Comparison of ENCODE assay signal across 1 cellular context in the genomic region with DNA sequence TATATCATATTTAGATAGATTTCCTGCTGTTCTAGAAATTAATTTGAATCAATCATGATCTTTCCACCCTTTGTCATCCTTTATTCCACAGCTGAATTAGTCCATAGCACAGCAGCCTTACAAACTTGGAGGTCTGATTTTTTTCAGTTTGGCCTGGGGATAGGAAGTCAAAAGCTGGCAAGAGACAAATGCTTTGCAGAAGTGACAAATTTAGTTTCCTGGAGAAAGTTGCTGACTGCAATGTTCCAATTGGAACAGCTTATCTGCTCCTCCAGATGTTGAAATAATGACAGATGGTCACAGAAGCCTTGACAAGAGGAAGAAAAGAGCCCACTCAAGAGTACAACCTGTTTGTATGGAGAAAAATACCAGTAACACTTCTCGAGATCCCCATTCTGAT.
TF ChIP-seq lines count a peak whose summit lies in the region.

No MANE protein-coding gene starts in this region.

TF ChIP-seq in H1, 55 proteins besides CTCF, POLR2A, EP300 and RAD21 (continued from another document):
- TF ChIP-seq, protein P1, sequence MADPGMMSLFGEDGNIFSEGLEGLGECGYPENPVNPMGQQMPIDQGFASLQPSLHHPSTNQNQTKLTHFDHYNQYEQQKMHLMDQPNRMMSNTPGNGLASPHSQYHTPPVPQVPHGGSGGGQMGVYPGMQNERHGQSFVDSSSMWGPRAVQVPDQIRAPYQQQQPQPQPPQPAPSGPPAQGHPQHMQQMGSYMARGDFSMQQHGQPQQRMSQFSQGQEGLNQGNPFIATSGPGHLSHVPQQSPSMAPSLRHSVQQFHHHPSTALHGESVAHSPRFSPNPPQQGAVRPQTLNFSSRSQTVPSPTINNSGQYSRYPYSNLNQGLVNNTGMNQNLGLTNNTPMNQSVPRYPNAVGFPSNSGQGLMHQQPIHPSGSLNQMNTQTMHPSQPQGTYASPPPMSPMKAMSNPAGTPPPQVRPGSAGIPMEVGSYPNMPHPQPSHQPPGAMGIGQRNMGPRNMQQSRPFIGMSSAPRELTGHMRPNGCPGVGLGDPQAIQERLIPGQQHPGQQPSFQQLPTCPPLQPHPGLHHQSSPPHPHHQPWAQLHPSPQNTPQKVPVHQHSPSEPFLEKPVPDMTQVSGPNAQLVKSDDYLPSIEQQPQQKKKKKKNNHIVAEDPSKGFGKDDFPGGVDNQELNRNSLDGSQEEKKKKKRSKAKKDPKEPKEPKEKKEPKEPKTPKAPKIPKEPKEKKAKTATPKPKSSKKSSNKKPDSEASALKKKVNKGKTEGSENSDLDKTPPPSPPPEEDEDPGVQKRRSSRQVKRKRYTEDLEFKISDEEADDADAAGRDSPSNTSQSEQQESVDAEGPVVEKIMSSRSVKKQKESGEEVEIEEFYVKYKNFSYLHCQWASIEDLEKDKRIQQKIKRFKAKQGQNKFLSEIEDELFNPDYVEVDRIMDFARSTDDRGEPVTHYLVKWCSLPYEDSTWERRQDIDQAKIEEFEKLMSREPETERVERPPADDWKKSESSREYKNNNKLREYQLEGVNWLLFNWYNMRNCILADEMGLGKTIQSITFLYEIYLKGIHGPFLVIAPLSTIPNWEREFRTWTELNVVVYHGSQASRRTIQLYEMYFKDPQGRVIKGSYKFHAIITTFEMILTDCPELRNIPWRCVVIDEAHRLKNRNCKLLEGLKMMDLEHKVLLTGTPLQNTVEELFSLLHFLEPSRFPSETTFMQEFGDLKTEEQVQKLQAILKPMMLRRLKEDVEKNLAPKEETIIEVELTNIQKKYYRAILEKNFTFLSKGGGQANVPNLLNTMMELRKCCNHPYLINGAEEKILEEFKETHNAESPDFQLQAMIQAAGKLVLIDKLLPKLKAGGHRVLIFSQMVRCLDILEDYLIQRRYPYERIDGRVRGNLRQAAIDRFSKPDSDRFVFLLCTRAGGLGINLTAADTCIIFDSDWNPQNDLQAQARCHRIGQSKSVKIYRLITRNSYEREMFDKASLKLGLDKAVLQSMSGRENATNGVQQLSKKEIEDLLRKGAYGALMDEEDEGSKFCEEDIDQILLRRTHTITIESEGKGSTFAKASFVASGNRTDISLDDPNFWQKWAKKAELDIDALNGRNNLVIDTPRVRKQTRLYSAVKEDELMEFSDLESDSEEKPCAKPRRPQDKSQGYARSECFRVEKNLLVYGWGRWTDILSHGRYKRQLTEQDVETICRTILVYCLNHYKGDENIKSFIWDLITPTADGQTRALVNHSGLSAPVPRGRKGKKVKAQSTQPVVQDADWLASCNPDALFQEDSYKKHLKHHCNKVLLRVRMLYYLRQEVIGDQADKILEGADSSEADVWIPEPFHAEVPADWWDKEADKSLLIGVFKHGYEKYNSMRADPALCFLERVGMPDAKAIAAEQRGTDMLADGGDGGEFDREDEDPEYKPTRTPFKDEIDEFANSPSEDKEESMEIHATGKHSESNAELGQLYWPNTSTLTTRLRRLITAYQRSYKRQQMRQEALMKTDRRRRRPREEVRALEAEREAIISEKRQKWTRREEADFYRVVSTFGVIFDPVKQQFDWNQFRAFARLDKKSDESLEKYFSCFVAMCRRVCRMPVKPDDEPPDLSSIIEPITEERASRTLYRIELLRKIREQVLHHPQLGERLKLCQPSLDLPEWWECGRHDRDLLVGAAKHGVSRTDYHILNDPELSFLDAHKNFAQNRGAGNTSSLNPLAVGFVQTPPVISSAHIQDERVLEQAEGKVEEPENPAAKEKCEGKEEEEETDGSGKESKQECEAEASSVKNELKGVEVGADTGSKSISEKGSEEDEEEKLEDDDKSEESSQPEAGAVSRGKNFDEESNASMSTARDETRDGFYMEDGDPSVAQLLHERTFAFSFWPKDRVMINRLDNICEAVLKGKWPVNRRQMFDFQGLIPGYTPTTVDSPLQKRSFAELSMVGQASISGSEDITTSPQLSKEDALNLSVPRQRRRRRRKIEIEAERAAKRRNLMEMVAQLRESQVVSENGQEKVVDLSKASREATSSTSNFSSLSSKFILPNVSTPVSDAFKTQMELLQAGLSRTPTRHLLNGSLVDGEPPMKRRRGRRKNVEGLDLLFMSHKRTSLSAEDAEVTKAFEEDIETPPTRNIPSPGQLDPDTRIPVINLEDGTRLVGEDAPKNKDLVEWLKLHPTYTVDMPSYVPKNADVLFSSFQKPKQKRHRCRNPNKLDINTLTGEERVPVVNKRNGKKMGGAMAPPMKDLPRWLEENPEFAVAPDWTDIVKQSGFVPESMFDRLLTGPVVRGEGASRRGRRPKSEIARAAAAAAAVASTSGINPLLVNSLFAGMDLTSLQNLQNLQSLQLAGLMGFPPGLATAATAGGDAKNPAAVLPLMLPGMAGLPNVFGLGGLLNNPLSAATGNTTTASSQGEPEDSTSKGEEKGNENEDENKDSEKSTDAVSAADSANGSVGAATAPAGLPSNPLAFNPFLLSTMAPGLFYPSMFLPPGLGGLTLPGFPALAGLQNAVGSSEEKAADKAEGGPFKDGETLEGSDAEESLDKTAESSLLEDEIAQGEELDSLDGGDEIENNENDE (IDR thresholded peaks at IDR 0.05; ENCODE audit: insufficient replicate concordance, low read length), result no peak
- TF ChIP-seq KDM4A (IDR thresholded peaks at IDR 0.05; ENCODE audit: low read depth, low read length, severe bottlenecking) (no peak), TAF1 (IDR thresholded peaks at IDR 0.05; ENCODE audit: low read depth, low read length) (no peak), TCF12 (IDR thresholded peaks at IDR 0.05; ENCODE audit: low read depth, low read length) (no peak), SUZ12 (IDR thresholded peaks at IDR 0.05; ENCODE audit: low read length) (no peak), PHF8 (conservative IDR thresholded peaks at IDR 0.05; ENCODE audit: low read depth, low read length) (no peak), FOSL1 (IDR thresholded peaks at IDR 0.05; ENCODE audit: insufficient read depth, low read depth, low read length) (no peak)
